11 cellular contexts compared by ENCODE assay signal in genomic region chr20:1706887-1707286, GRCh38. TPM values are rescaled to one million over a fixed set of nuclear protein-coding genes. Genes with fewer than 3 reads are reported as not detected.
DNase-seq lines count a peak whose midpoint lies in the region; ATAC-seq and TF ChIP-seq lines count a peak whose summit lies in the region.
"Not testable (repeated sequence)": the region's sequence is repeated elsewhere in the genome, so short reads cannot be mapped to it uniquely, and the experiment has no call there.
"Had no signal": no experiment of that assay in that cellular context is flagged by ENCODE, and none has a peak within 500 bp of the region (broad histone marks: within the 10 kb centered on the region; RNA-seq: fewer than 3 reads in every experiment).

No MANE protein-coding gene starts in this region.

- peaks cover 0 to 13% (median 1%) of the 10 kb centered on the region in 7 donors for H3K9me3 Mint-ChIP-seq in CD4-positive, CD25-positive, alpha-beta regulatory T cell
- peaks cover 2 to 16% (median 6%) of the 10 kb centered on the region in 9 donors for H3K9me3 Mint-ChIP-seq in naive thymus-derived CD8-positive, alpha-beta T cell
- H3K9me3 Mint-ChIP-seq in stimulated activated naive CD8-positive, alpha-beta T cell treated with anti-CD3 and anti-CD28 coated beads, Interleukin-15, amount 100 ng/mL, for 72 hours = peaks cover 8 to 33% of the 10 kb centered on the region in 2 donors

- H3K4me3 Mint-ChIP-seq in CD4-positive, CD25-positive, alpha-beta regulatory T cell; stimulated activated naive CD8-positive, alpha-beta T cell treated with anti-CD3 and anti-CD28 coated beads, Interleukin-15, amount 100 ng/mL, for 72 hours: not testable (repeated sequence)
- H3K4me3 Mint-ChIP-seq in naive thymus-derived CD8-positive, alpha-beta T cell = peak overlapping the region in 1 of 10 donors; percentile 28

- H3K36me3 Mint-ChIP-seq in CD4-positive, CD25-positive, alpha-beta regulatory T cell = not testable (repeated sequence)
- H3K36me3 Mint-ChIP-seq in naive thymus-derived CD8-positive, alpha-beta T cell = peaks cover 0 to 13% (median 6%) of the 10 kb centered on the region in 3 donors

- not testable (repeated sequence) for H3K27ac ChIP-seq in CD4-positive, CD25-positive, alpha-beta regulatory T cell (ENCODE audit: insufficient read depth, low read length, poor library complexity, severe bottlenecking); right atrium auricular region

- POLR2A ChIA-PET in naive thymus-derived CD8-positive, alpha-beta T cell (lab: Charles Lee) = interaction anchor here (1.5 kb wide), 1 partner anchor 50 kb away, joined by 3 read pairs; no protein-coding TSS in a partner anchor

- not testable (repeated sequence) for TF ChIP-seq CTCF in right atrium auricular region (IDR thresholded peaks at IDR 0.05)

- not testable (repeated sequence) for H3K9me3 ChIP-seq in CD4-positive, CD25-positive, alpha-beta regulatory T cell (ENCODE audit: control insufficient read depth in 2 of 2, low read length in 2 of 2); right atrium auricular region

- H3K4me3 ChIP-seq in CD4-positive, CD25-positive, alpha-beta regulatory T cell (ENCODE audit: low read depth, low read length); right atrium auricular region: not testable (repeated sequence)

- not testable (repeated sequence) for H3K36me3 ChIP-seq in CD4-positive, CD25-positive, alpha-beta regulatory T cell (ENCODE audit: control insufficient read depth, insufficient read depth, low read length); right atrium auricular region

- H3K27me3 Mint-ChIP-seq in CD4-positive, CD25-positive, alpha-beta regulatory T cell; naive thymus-derived CD8-positive, alpha-beta T cell; stimulated activated naive CD8-positive, alpha-beta T cell treated with anti-CD3 and anti-CD28 coated beads, Interleukin-15, amount 100 ng/mL, for 72 hours: not testable (repeated sequence)

- H3K4me1 Mint-ChIP-seq in CD4-positive, CD25-positive, alpha-beta regulatory T cell = peaks cover 16 to 27% (median 22%) of the 10 kb centered on the region in 4 donors
- peaks cover 16 to 41% (median 27%) of the 10 kb centered on the region in 4 donors for H3K4me1 Mint-ChIP-seq in naive thymus-derived CD8-positive, alpha-beta T cell
- H3K4me1 Mint-ChIP-seq in stimulated activated naive CD8-positive, alpha-beta T cell treated with anti-CD3 and anti-CD28 coated beads, Interleukin-15, amount 100 ng/mL, for 72 hours = peaks cover 30% of the 10 kb centered on the region

- in situ Hi-C loops in SK-MEL-5 (cut with HindIII; ENCODE audit: low pct_unique_long_range_greater_than_20kb, low sequenced_read_pairs) = not testable (repeated sequence)

- H3K27me3 ChIP-seq in CD4-positive, CD25-positive, alpha-beta regulatory T cell (ENCODE audit: control insufficient read depth, insufficient read depth, low read length); right atrium auricular region: not testable (repeated sequence)

- ATAC-seq in CD4-positive, CD25-positive, alpha-beta regulatory T cell (ENCODE audit: low read depth in 2 of 2); naive thymus-derived CD8-positive, alpha-beta T cell; stimulated activated naive CD8-positive, alpha-beta T cell treated with anti-CD3 and anti-CD28 coated beads, Interleukin-15, amount 100 ng/mL, for 72 hours: not testable (repeated sequence)

- H3K27ac Mint-ChIP-seq in CD4-positive, CD25-positive, alpha-beta regulatory T cell = peak overlapping the region; percentile 43 to 64 (median 58)
- peak overlapping the region in 7 of 10 donors; percentile 7 to 93 (median 52) for H3K27ac Mint-ChIP-seq in naive thymus-derived CD8-positive, alpha-beta T cell
- H3K27ac Mint-ChIP-seq in stimulated activated naive CD8-positive, alpha-beta T cell treated with anti-CD3 and anti-CD28 coated beads, Interleukin-15, amount 100 ng/mL, for 72 hours = peak overlapping the region; percentile 40 to 42

- not testable (repeated sequence) for H3K4me1 ChIP-seq in CD4-positive, CD25-positive, alpha-beta regulatory T cell (ENCODE audit: control insufficient read depth, insufficient read depth, low read length, poor library complexity, severe bottlenecking); right atrium auricular region

- not testable (repeated sequence) for DNase-seq in CD4-positive, CD25-positive, alpha-beta regulatory T cell; naive thymus-derived CD8-positive, alpha-beta T cell; stimulated activated naive CD8-positive, alpha-beta T cell treated with anti-CD3 and anti-CD28 coated beads, Interleukin-15, amount 100 ng/mL, for 72 hours
- DNase-seq in SK-MEL-5 (ENCODE audit: low read depth, low spot score) = peak; percentile 26
- DNase-seq in right atrium auricular region (ENCODE audit: low spot score) = peak; percentile 51

RNA-seq across cellular contexts. Expression of gene SIRPG, which starts 49.3 kb away (rescaled TPM):
- 49.6 TPM for total RNA-seq in CD4-positive, CD25-positive, alpha-beta regulatory T cell
- 100 to 1,000 TPM; 184 to 240 (median 197) TPM for polyA plus RNA-seq in CD4-positive, CD25-positive, alpha-beta regulatory T cell
- total RNA-seq in SK-MEL-5 (2014; rRNA removed; shearing (Covaris generic)) = not detected in 2 replicates
- polyA plus RNA-seq in SK-MEL-5 (2015; cell fraction: cytosol; rRNA removed) = not detected in 2 replicates
- not detected in 2 replicates for polyA plus RNA-seq in SK-MEL-5 (2015; cell fraction: nucleus; rRNA removed)
- not detected for total RNA-seq in right atrium auricular region
- 10 to 100 TPM; 47.5 to 52.2 TPM for total RNA-seq in naive thymus-derived CD8-positive, alpha-beta T cell
- 100 to 1,000 TPM; 165 to 246 (median 187) TPM for polyA plus RNA-seq in naive thymus-derived CD8-positive, alpha-beta T cell
- total RNA-seq: A172, B cell, Caco-2, Calu3 had no signal
- polyA plus RNA-seq: A549, BJ had no signal

Comparison
In these comparisons a context has a peak if more than half of its experiments do, and no peak if none do; other contexts are left out.
1. RNA of gene SIRPG, which starts 49.3 kb away (total RNA-seq): 47.5 to 52.2 TPM in naive thymus-derived CD8-positive, alpha-beta T cell and 49.6 TPM in CD4-positive, CD25-positive, alpha-beta regulatory T cell (single experiment); not detected in right atrium auricular region and not detected in SK-MEL-5; every median in the first group is over 10 times any median in the second.
2. Peak in every context shown above with its lines, with median percentiles within 50 percentile points of each other: H3K27ac Mint-ChIP-seq.